In the genomic region with DNA sequence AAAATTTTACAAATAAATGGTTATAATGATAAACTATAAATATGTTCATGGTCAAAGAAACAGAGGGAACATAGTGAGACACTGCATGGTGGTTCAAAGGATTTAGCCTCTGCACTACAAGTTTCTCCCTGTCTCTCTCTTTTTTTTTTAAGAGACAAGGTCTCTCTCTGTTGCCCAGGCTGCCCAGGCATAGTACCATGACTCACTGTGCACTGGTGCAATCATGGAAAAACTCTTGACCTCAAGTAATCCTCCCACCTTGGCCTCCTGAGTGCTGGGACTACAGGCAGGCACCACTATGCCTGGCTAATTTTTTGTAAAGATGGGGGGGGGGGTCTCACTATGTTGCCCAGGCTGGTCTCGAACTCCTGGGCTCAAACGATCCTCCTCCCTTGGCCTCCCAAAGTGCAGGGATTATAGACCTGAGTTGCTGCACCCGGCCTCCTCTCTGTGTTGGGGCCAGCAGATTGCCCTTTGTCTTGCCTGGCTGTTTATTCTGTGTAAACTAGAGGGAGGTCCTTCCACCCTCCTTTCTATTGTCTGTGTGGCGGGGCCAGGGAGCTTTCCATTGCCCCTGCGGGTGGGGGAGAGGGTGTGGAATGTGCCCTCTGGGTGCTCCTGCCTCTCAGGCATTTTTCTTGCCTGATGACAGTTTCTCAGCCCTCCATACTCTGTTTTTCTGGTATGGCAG, we compare ENCODE assay signal across 9 cellular contexts. TPM values are rescaled to one million over a fixed set of nuclear protein-coding genes. Genes with fewer than 3 reads are reported as not detected.
DNase-seq lines count a peak whose midpoint lies in the region; ATAC-seq, FAIRE-seq and TF ChIP-seq lines count a peak whose summit lies in the region.
"Had no signal": no experiment of that assay in that cellular context is flagged by ENCODE, and none has a peak within 500 bp of the region (broad histone marks: within the 10 kb centered on the region; RNA-seq: fewer than 3 reads in every experiment).

No MANE protein-coding gene starts in this region.

- WGBS in right lobe of liver (ENCODE audit: insufficient coverage, low coverage, low lambda C conversion rate, missing lambda C conversion rate), result 63% methylated on average over 3 of the region's 5 CpGs
- 88 to 92% methylated on average over 5 of the region's 5 CpGs for WGBS in body of pancreas, 2 donors

- FAIRE-seq in bronchial epithelial cell (lab: Jason Lieb, UNC), result no peak

- TF ChIP-seq CTCF in bronchial epithelial cell (IDR thresholded peaks at IDR 0.05; ENCODE audit: insufficient read depth, low read length, severe bottlenecking), result no peak
- TF ChIP-seq CTCF in right lobe of liver (IDR thresholded peaks at IDR 0.05), result no peak
- TF ChIP-seq CTCF in body of pancreas (IDR thresholded peaks at IDR 0.05), result no peak

- DNase-seq in D341Med (ENCODE audit: low spot score) (peak; percentile 32), M059J (ENCODE audit: low read depth) (peak; percentile 81), bronchial epithelial cell (ENCODE audit: low read depth) (peak; percentile 69), right lobe of liver (peak in 2 of 3 donors; percentile 51 to 78), body of pancreas (no peak), HPDE6-E6E7 (ENCODE audit: extremely low spot score) (no peak), putamen (ENCODE audit: low spot score) (no peak)
- DNase-seq: aorta had no signal

- H3K27ac ChIP-seq in right lobe of liver (peak overlapping the region in 1 of 3 donors; percentile 87), body of pancreas (no peak overlapping the region)

- H3K9me3 ChIP-seq in right lobe of liver, result no peaks in the 10 kb centered on the region
- H3K9me3 ChIP-seq in body of pancreas, result no peaks in the 10 kb centered on the region

- intact Hi-C loops in right lobe of liver (cut with DNase I) (no loop called here), body of pancreas (cut with DNase I) (no loop called here)

- H3K36me3 ChIP-seq in bronchial epithelial cell (ENCODE audit: control insufficient read depth, insufficient read depth, low read length) (no peaks in the 10 kb centered on the region), right lobe of liver (peaks cover 0 to 28% (median 14%) of the 10 kb centered on the region in 4 donors), body of pancreas (replicated peaks in 1 of 2; ENCODE audit: insufficient read depth in 1 of 2, low read depth in 2 of 2) (peaks cover 0 to 5% of the 10 kb centered on the region in 2 donors)

- peaks cover 0 to 59% (median 6%) of the 10 kb centered on the region in 4 donors for H3K4me1 ChIP-seq in right lobe of liver
- no peaks in the 10 kb centered on the region for H3K4me1 ChIP-seq in body of pancreas

- no peaks in the 10 kb centered on the region for H3K27me3 ChIP-seq in bronchial epithelial cell (ENCODE audit: control insufficient read depth, insufficient read depth, low read length)
- H3K27me3 ChIP-seq in right lobe of liver, result no peaks in the 10 kb centered on the region
- no peaks in the 10 kb centered on the region for H3K27me3 ChIP-seq in body of pancreas

- ATAC-seq in right lobe of liver (peak; percentile 59 to 83 (median 80)), body of pancreas (no peak), GM18517 (IDR thresholded peaks at IDR 0.05; ENCODE audit: unreplicated experiment) (no peak)

- H3K4me3 ChIP-seq in bronchial epithelial cell (ENCODE audit: low read depth, low read length), result no peak overlapping the region
- no peak overlapping the region for H3K4me3 ChIP-seq in right lobe of liver
- H3K4me3 ChIP-seq in body of pancreas, result no peak overlapping the region

- TF ChIP-seq POLR2A in right lobe of liver (IDR thresholded peaks at IDR 0.05) (no peak), body of pancreas (IDR thresholded peaks at IDR 0.05) (no peak)

RNA-seq across cellular contexts. Expression of gene MTHFD1, which starts 22.1 kb away (rescaled TPM):
- 21.5 and 47.2 TPM in 2 replicates for total RNA-seq in M059J (2014; rRNA removed; shearing (Covaris generic))
- total RNA-seq in bronchial epithelial cell (19.3 and 35.5 TPM in 2 replicates), right lobe of liver (100 to 1,000 TPM; 158 to 265 (median 200) TPM), body of pancreas (10 to 100 TPM; 20.2 to 29.3 TPM)

RNA-seq across cellular contexts. Expression of gene AKAP5, which starts 55.1 kb away (rescaled TPM):
- total RNA-seq in M059J (2014; rRNA removed; shearing (Covaris generic)), result 3.9 and 4.9 TPM in 2 replicates
- total RNA-seq in bronchial epithelial cell, result under 0.01 and 0.13 TPM in 2 replicates
- 1 to 10 TPM in 1 of 6 experiments, under 1 TPM in 5; 0.12 to 1.0 (median 0.30) TPM for total RNA-seq in right lobe of liver
- under 1 TPM in 1 of 2 donors, not detected in 1; under 0.01 TPM for total RNA-seq in body of pancreas

Comparison
In these comparisons a context has a peak if more than half of its experiments do, and no peak if none do; other contexts are left out.
1. DNase-seq: peak in D341Med (single experiment), M059J (single experiment), bronchial epithelial cell (single experiment) and right lobe of liver (2 of 3); none in body of pancreas (0 of 4), HPDE6-E6E7 (single experiment) and putamen (single experiment).
2. ATAC-seq: peak in right lobe of liver (4 of 4); none in body of pancreas (single experiment) and GM18517 (single experiment).